8 cellular contexts compared by ENCODE assay signal in genomic region chr13:98478134-98479129, GRCh38.
A peak's percentile ranks its signal among the peaks of the same experiment; 100 is the strongest.
DNase-seq lines count a peak whose midpoint lies in the region; ATAC-seq and TF ChIP-seq lines count a peak whose summit lies in the region.

No MANE protein-coding gene starts in this region.

- 70% methylated on average over 15 of the region's 18 CpGs for WGBS in mammary epithelial cell (ENCODE audit: low coverage, missing lambda C conversion rate)

- no peak overlapping the region for H2AFZ ChIP-seq in mammary epithelial cell (ENCODE audit: low read depth, low read length)

- ATAC-seq in GM21390 (IDR thresholded peaks at IDR 0.05; ENCODE audit: unreplicated experiment), result peak; percentile 37

- no peaks in the 10 kb centered on the region for H3K27me3 ChIP-seq in mammary epithelial cell (ENCODE audit: insufficient read depth, low read length)

- H3K79me2 ChIP-seq in mammary epithelial cell (ENCODE audit: insufficient read depth, low read length), result peaks cover 94% of the 10 kb centered on the region

- intact Hi-C loops in mammary epithelial cell (cut with micrococcal nuclease), result no loop called here

- no peak overlapping the region for H3K27ac ChIP-seq in mammary epithelial cell (ENCODE audit: insufficient read depth, low read depth, low read length)

- H3K4me3 ChIP-seq in mammary epithelial cell (replicated peaks in 1 of 3; ENCODE audit: insufficient read depth in 1 of 3, low read depth in 2 of 3, low read length in 3 of 3), result no peak overlapping the region

- DNase-seq in EH (ENCODE audit: low read depth) (peak; percentile 56), KG1 (lab: John Stamatoyannopoulos, UW) (peak; percentile 31), mammary epithelial cell (peak; percentile 56), DMS79 treated with DMSO at 0.1 percent for 48 hours (lab: John Stamatoyannopoulos, UW) (no peak), HCEC 1CT (no peak), COR-L47 (lab: John Stamatoyannopoulos, UW) (no peak)
- peak; percentile 66 for DNase-seq in stimulated activated CD8-positive, alpha-beta memory T cell treated with anti-CD3 and anti-CD28 coated beads, Interleukin-4, amount 100 ng/mL, for 48 hours

- no peak for TF ChIP-seq CTCF in mammary epithelial cell (conservative IDR thresholded peaks at IDR 0.05 in 1 of 2, IDR thresholded peaks at IDR 0.05 in 1 of 2; ENCODE audit: extremely low read depth in 1 of 2, insufficient read depth in 1 of 2, low read depth in 1 of 2, low read length in 2 of 2)

- BruUV-seq in mammary epithelial cell (replicated peaks; lab: Mats Ljungman, UMichigan), result no TSS peak

- CTCF ChIA-PET in mammary epithelial cell (lab: Charles Lee; ENCODE audit: low non-redundant PET), result no interaction called here

- no peaks in the 10 kb centered on the region for H4K20me1 ChIP-seq in mammary epithelial cell (ENCODE audit: insufficient read depth, low read length)

- no peaks in the 10 kb centered on the region for H3K9me3 ChIP-seq in mammary epithelial cell (replicated peaks; ENCODE audit: insufficient read depth, low read length)

- H3K9ac ChIP-seq in mammary epithelial cell (ENCODE audit: insufficient read depth, low read length), result no peak overlapping the region

- H3K4me2 ChIP-seq in mammary epithelial cell (ENCODE audit: insufficient read depth, low read depth, low read length), result no peak overlapping the region

- peaks cover 43% of the 10 kb centered on the region for H3K4me1 ChIP-seq in mammary epithelial cell (ENCODE audit: insufficient read depth, low read length)

- in situ Hi-C loops in mammary epithelial cell (cut with MboI; ENCODE audit: low sequenced_read_pairs in 2 of 2), result loop anchor here in 1 of 2 donors (10.0 to 25.0 kb wide), 2 partner anchors 176 to 1191 kb away; no protein-coding TSS in a partner anchor

- dilution Hi-C loops in mammary epithelial cell (cut with HindIII; ENCODE audit: low sequenced_read_pairs), result no loop called here

- peaks cover 9% of the 10 kb centered on the region for H3K36me3 ChIP-seq in mammary epithelial cell (ENCODE audit: insufficient read depth, low read length)

Comparison
In these comparisons a context has a peak if more than half of its experiments do, and no peak if none do; other contexts are left out.
1. DNase-seq: peak in EH (single experiment), KG1 (single experiment), mammary epithelial cell (single experiment) and stimulated activated CD8-positive, alpha-beta memory T cell treated with anti-CD3 and anti-CD28 coated beads, Interleukin-4, amount 100 ng/mL, for 48 hours (single experiment); none in DMS79 treated with DMSO at 0.1 percent for 48 hours (single experiment), HCEC 1CT (single experiment) and COR-L47 (single experiment).